In the genomic region with DNA sequence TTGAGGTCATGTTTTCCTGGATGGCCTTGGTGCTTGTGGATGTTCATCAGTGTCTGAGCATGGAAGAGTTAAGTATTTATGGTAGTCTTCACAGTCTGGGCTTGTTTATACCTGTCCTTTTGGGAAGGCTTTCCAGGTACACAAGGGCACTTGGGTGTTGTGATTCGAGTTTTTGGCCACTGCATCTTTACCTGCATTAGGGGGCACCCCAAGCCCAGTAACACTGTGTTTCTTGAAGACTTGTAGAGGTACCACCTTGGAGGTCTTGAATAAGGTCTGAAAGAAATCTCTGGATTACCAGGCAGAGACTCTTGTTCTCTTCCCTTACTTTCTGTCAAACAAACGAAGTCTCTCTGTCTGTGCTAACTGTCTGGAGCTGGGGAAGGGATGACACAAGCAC, we compare ENCODE assay signal across 31 cellular contexts. TPM values are rescaled to one million over a fixed set of nuclear protein-coding genes. Genes with fewer than 3 reads are reported as not detected.
"Had no signal": no experiment of that assay in that cellular context is flagged by ENCODE, and none has a peak within 500 bp of the region (broad histone marks: within the 10 kb centered on the region; RNA-seq: fewer than 3 reads in every experiment).

No MANE protein-coding gene starts in this region.

- H3K4me2 ChIP-seq: hepatocyte had no signal

- DNase-seq: activated B cell treated with CpG ODN at 0.5 μM for 24 hours; activated CD4-positive, alpha-beta T cell treated with anti-CD3 and anti-CD28 coated beads, Interleukin-2, amount 50 U/mL, for 1 hour; activated CD8-positive, alpha-beta memory T cell treated with anti-CD3 and anti-CD28 coated beads, Interleukin-2, amount 10 ng/mL, durations not matched to agents 7 days and 5 days; activated CD8-positive, alpha-beta T cell treated with anti-CD3 and anti-CD28 coated beads, Interleukin-2, amount 10 ng/mL, durations not matched to agents 7 days and 5 days; activated naive CD4-positive, alpha-beta T cell; activated T-cell treated with anti-CD3 and anti-CD28 coated beads, Interleukin-2, amount 50 U/mL, for 72 hours; effector CD8-positive, alpha-beta T cell; erythroblast; kidney; left colon; midbrain; naive thymus-derived CD4-positive, alpha-beta T cell; nucleus accumbens; psoas muscle; sigmoid colon; small intestine; stimulated activated CD4-positive, alpha-beta T cell treated with anti-CD3 and anti-CD28 coated beads, Interleukin-4, amount 100 ng/mL, for 24 hours; T-helper 2 cell; upper lobe of left lung had no signal

- H3K4me3 Mint-ChIP-seq: activated B cell treated with CpG ODN at 0.5 μM for 24 hours; activated CD8-positive, alpha-beta memory T cell treated with anti-CD3 and anti-CD28 coated beads, Interleukin-2, amount 10 ng/mL, durations not matched to agents 7 days and 5 days; activated CD8-positive, alpha-beta T cell treated with anti-CD3 and anti-CD28 coated beads, Interleukin-2, amount 10 ng/mL, durations not matched to agents 7 days and 5 days; activated T-cell treated with anti-CD3 and anti-CD28 coated beads, Interleukin-2, amount 50 U/mL, for 72 hours; central memory CD8-positive, alpha-beta T cell; naive thymus-derived CD4-positive, alpha-beta T cell; neural crest cell; stimulated activated effector memory CD8-positive, alpha-beta T cell treated with anti-CD3 and anti-CD28 coated beads, Interleukin-12 subunit alpha, Interleukin-12 subunit beta, amount 100 ng/mL, for 72 hours; stimulated activated naive CD8-positive, alpha-beta T cell treated with anti-CD3 and anti-CD28 coated beads, Interleukin-15, Interleukin-2, amounts not matched to agents 100 ng/mL and 50 ng/mL, for 24 hours had no signal

- H3K4me1 Mint-ChIP-seq: central memory CD8-positive, alpha-beta T cell; neural crest cell; stimulated activated effector memory CD8-positive, alpha-beta T cell treated with anti-CD3 and anti-CD28 coated beads, Interleukin-12 subunit alpha, Interleukin-12 subunit beta, amount 100 ng/mL, for 72 hours had no signal

- H3K9me3 Mint-ChIP-seq: activated naive CD4-positive, alpha-beta T cell treated with anti-CD3 and anti-CD28 coated beads, Interleukin-2, amount 50 U/mL, for 72 hours had no signal

- H3K36me3 ChIP-seq: breast epithelium, gastroesophageal sphincter, sigmoid colon, thoracic aorta, upper lobe of left lung, vagina had no signal

- H3K9ac ChIP-seq: parathyroid adenoma had no signal

- H3K4me3 ChIP-seq: breast epithelium, gastroesophageal sphincter, hepatocyte, psoas muscle, sigmoid colon, thoracic aorta, upper lobe of left lung, vagina had no signal

- ATAC-seq: activated CD8-positive, alpha-beta memory T cell treated with anti-CD3 and anti-CD28 coated beads, Interleukin-2, amount 10 ng/mL, durations not matched to agents 7 days and 5 days; activated CD8-positive, alpha-beta T cell treated with anti-CD3 and anti-CD28 coated beads, Interleukin-2, amount 10 ng/mL, durations not matched to agents 7 days and 5 days; activated naive CD4-positive, alpha-beta T cell treated with anti-CD3 and anti-CD28 coated beads, Interleukin-2, amount 50 U/mL, for 72 hours; activated T-cell treated with anti-CD3 and anti-CD28 coated beads, Interleukin-2, amount 50 U/mL, for 72 hours; gastroesophageal sphincter; left colon; naive thymus-derived CD4-positive, alpha-beta T cell; psoas muscle; stimulated activated effector memory CD8-positive, alpha-beta T cell treated with anti-CD3 and anti-CD28 coated beads, Interleukin-12 subunit alpha, Interleukin-12 subunit beta, amount 100 ng/mL, for 72 hours had no signal

- H3K79me2 ChIP-seq: hepatocyte, parathyroid adenoma had no signal

- H3K27me3 ChIP-seq: breast epithelium, gastroesophageal sphincter, hepatocyte, sigmoid colon, upper lobe of left lung, vagina had no signal

- H3K27ac ChIP-seq: breast epithelium, gastroesophageal sphincter, hepatocyte, parathyroid adenoma, psoas muscle, sigmoid colon, thoracic aorta, upper lobe of left lung, vagina had no signal

- H3K9me3 ChIP-seq: breast epithelium, psoas muscle, sigmoid colon, thoracic aorta, upper lobe of left lung, vagina had no signal

- H2AFZ ChIP-seq: hepatocyte, parathyroid adenoma had no signal

- H3K36me3 Mint-ChIP-seq: activated CD8-positive, alpha-beta memory T cell treated with anti-CD3 and anti-CD28 coated beads, Interleukin-2, amount 10 ng/mL, durations not matched to agents 7 days and 5 days; stimulated activated effector memory CD8-positive, alpha-beta T cell treated with anti-CD3 and anti-CD28 coated beads, Interleukin-12 subunit alpha, Interleukin-12 subunit beta, amount 100 ng/mL, for 72 hours had no signal

- FAIRE-seq: colon, kidney, small intestine had no signal

- H3K4me1 ChIP-seq: breast epithelium, gastroesophageal sphincter, parathyroid adenoma, psoas muscle, sigmoid colon, upper lobe of left lung, vagina had no signal

- H3K27ac Mint-ChIP-seq: activated B cell treated with CpG ODN at 0.5 μM for 24 hours; activated CD8-positive, alpha-beta memory T cell treated with anti-CD3 and anti-CD28 coated beads, Interleukin-2, amount 10 ng/mL, durations not matched to agents 7 days and 5 days; activated CD8-positive, alpha-beta T cell treated with anti-CD3 and anti-CD28 coated beads, Interleukin-2, amount 10 ng/mL, durations not matched to agents 7 days and 5 days; activated naive CD4-positive, alpha-beta T cell treated with anti-CD3 and anti-CD28 coated beads, Interleukin-2, amount 50 U/mL, for 72 hours; activated T-cell treated with anti-CD3 and anti-CD28 coated beads, Interleukin-2, amount 50 U/mL, for 72 hours; naive thymus-derived CD4-positive, alpha-beta T cell; stimulated activated effector memory CD8-positive, alpha-beta T cell treated with anti-CD3 and anti-CD28 coated beads, Interleukin-12 subunit alpha, Interleukin-12 subunit beta, amount 100 ng/mL, for 72 hours; stimulated activated naive CD8-positive, alpha-beta T cell treated with anti-CD3 and anti-CD28 coated beads, Interleukin-15, Interleukin-2, amounts not matched to agents 100 ng/mL and 50 ng/mL, for 24 hours had no signal

RNA-seq across cellular contexts. Expression of a gene that starts 34.4 kb away (rescaled TPM):
- total RNA-seq: activated CD8-positive, alpha-beta memory T cell treated with anti-CD3 and anti-CD28 coated beads, Interleukin-2, amount 10 ng/mL, durations not matched to agents 7 days and 5 days; activated CD8-positive, alpha-beta T cell treated with anti-CD3 and anti-CD28 coated beads, Interleukin-2, amount 10 ng/mL, durations not matched to agents 7 days and 5 days had no signal
- polyA plus RNA-seq: naive thymus-derived CD4-positive, alpha-beta T cell had no signal
